ENCODE assay signal across 11 cellular contexts in genomic region chr2:231554327-231554726, GRCh38. TPM values are rescaled to one million over a fixed set of nuclear protein-coding genes. Genes with fewer than 3 reads are reported as not detected.
DNase-seq lines count a peak whose midpoint lies in the region; ATAC-seq and TF ChIP-seq lines count a peak whose summit lies in the region.
"Had no signal": no experiment of that assay in that cellular context is flagged by ENCODE, and none has a peak within 500 bp of the region (broad histone marks: within the 10 kb centered on the region; RNA-seq: fewer than 3 reads in every experiment).

No MANE protein-coding gene starts in this region.

- DNase-seq in activated CD4-positive, alpha-beta memory T cell treated with anti-CD3 and anti-CD28 coated beads, Interleukin-2, amount 10 ng/mL, durations not matched to agents 7 days and 5 days, result no peak
- no peak for DNase-seq in activated CD4-positive, alpha-beta memory T cell treated with anti-CD3 and anti-CD28 coated beads for 36 hours
- DNase-seq in central memory CD8-positive, alpha-beta T cell (ENCODE audit: low spot score in 2 of 2), result no peak
- DNase-seq in mucosa of descending colon (no peak), NCI-H2029 treated with DMSO at 0.1 percent for 48 hours (lab: John Stamatoyannopoulos, UW) (no peak), HuH-7.5 (ENCODE audit: low spot score) (no peak)
- DNase-seq: activated naive CD4-positive, alpha-beta T cell treated with anti-CD3 and anti-CD28 coated beads, Interleukin-2, amount 50 U/mL, for 16 hours; NCI-H524 had no signal

- CTCF ChIA-PET in activated CD4-positive, alpha-beta memory T cell treated with anti-CD3 and anti-CD28 coated beads, Interleukin-2, amount 10 ng/mL, durations not matched to agents 7 days and 5 days (lab: Charles Lee), result interaction anchor here (0.8 to 2.7 kb wide), 6 partner anchors 9 to 121 kb away, joined by 3 to 11 read pairs (median 9); partner anchors contain the start of gene NMUR1
- CTCF ChIA-PET in activated CD4-positive, alpha-beta memory T cell treated with anti-CD3 and anti-CD28 coated beads for 36 hours (lab: Charles Lee), result interaction anchor here (1.1 to 8.1 kb wide), 4 partner anchors 8 to 71 kb away, joined by 6 to 76 read pairs (median 12); partner anchors contain the start of gene NMUR1

- peaks cover 7% of the 10 kb centered on the region for H3K9me3 ChIP-seq in mucosa of descending colon

- no peak for ATAC-seq in central memory CD8-positive, alpha-beta T cell (replicated peaks; ENCODE audit: extremely low read depth, poor library complexity, severe bottlenecking)
- peak; percentile 48 for ATAC-seq in mucosa of descending colon
- no peak for ATAC-seq in GM19397 (IDR thresholded peaks at IDR 0.05; ENCODE audit: unreplicated experiment)

- peaks cover 39% of the 10 kb centered on the region for H3K4me1 Mint-ChIP-seq in activated CD4-positive, alpha-beta memory T cell treated with anti-CD3 and anti-CD28 coated beads, Interleukin-2, amount 10 ng/mL, durations not matched to agents 7 days and 5 days
- peaks cover 9% of the 10 kb centered on the region for H3K4me1 Mint-ChIP-seq in activated CD4-positive, alpha-beta memory T cell treated with anti-CD3 and anti-CD28 coated beads for 36 hours (ENCODE audit: low read depth)
- peaks cover 49% of the 10 kb centered on the region for H3K4me1 Mint-ChIP-seq in central memory CD8-positive, alpha-beta T cell

- H3K27ac Mint-ChIP-seq in activated CD4-positive, alpha-beta memory T cell treated with anti-CD3 and anti-CD28 coated beads, Interleukin-2, amount 10 ng/mL, durations not matched to agents 7 days and 5 days, result peak overlapping the region; percentile 61
- no peak overlapping the region for H3K27ac Mint-ChIP-seq in activated CD4-positive, alpha-beta memory T cell treated with anti-CD3 and anti-CD28 coated beads for 36 hours
- H3K27ac Mint-ChIP-seq in central memory CD8-positive, alpha-beta T cell (ENCODE audit: low read depth), result peak overlapping the region; percentile 89

- H3K9me3 Mint-ChIP-seq in activated CD4-positive, alpha-beta memory T cell treated with anti-CD3 and anti-CD28 coated beads, Interleukin-2, amount 10 ng/mL, durations not matched to agents 7 days and 5 days, result peaks cover 17% of the 10 kb centered on the region
- H3K9me3 Mint-ChIP-seq in activated CD4-positive, alpha-beta memory T cell treated with anti-CD3 and anti-CD28 coated beads for 36 hours, result peaks cover 13% of the 10 kb centered on the region
- H3K9me3 Mint-ChIP-seq in central memory CD8-positive, alpha-beta T cell, result peaks cover 12% of the 10 kb centered on the region

- H3K36me3 ChIP-seq in mucosa of descending colon (ENCODE audit: low read depth), result no peaks in the 10 kb centered on the region

- POLR2A ChIA-PET in activated CD4-positive, alpha-beta memory T cell treated with anti-CD3 and anti-CD28 coated beads, Interleukin-2, amount 10 ng/mL, durations not matched to agents 7 days and 5 days (lab: Charles Lee), result interaction anchor here (1.1 to 3.2 kb wide), 4 partner anchors 8 to 90 kb away, joined by 4 to 13 read pairs (median 6); partner anchors contain the start of gene NCL
- POLR2A ChIA-PET in activated CD4-positive, alpha-beta memory T cell treated with anti-CD3 and anti-CD28 coated beads for 36 hours (lab: Charles Lee), result no interaction called here

- peaks cover 10% of the 10 kb centered on the region for H3K27me3 Mint-ChIP-seq in activated CD4-positive, alpha-beta memory T cell treated with anti-CD3 and anti-CD28 coated beads, Interleukin-2, amount 10 ng/mL, durations not matched to agents 7 days and 5 days
- H3K27me3 Mint-ChIP-seq in activated CD4-positive, alpha-beta memory T cell treated with anti-CD3 and anti-CD28 coated beads for 36 hours, result no peaks in the 10 kb centered on the region
- H3K27me3 Mint-ChIP-seq in central memory CD8-positive, alpha-beta T cell, result no peaks in the 10 kb centered on the region

- intact Hi-C loops in activated CD4-positive, alpha-beta memory T cell treated with anti-CD3 and anti-CD28 coated beads for 36 hours (cut with micrococcal nuclease), result no loop called here
- intact Hi-C loops in mucosa of descending colon (cut with DNase I, micrococcal nuclease), result no loop called here

- H3K27ac ChIP-seq in temporal lobe (ENCODE audit: low read depth, low read length), result peak overlapping the region; percentile 27

- H3K4me3 ChIP-seq in mucosa of descending colon, result no peak overlapping the region

- peak overlapping the region; percentile 59 for H3K4me3 Mint-ChIP-seq in activated CD4-positive, alpha-beta memory T cell treated with anti-CD3 and anti-CD28 coated beads, Interleukin-2, amount 10 ng/mL, durations not matched to agents 7 days and 5 days
- H3K4me3 Mint-ChIP-seq in activated CD4-positive, alpha-beta memory T cell treated with anti-CD3 and anti-CD28 coated beads for 36 hours, result no peak overlapping the region
- peak overlapping the region; percentile 58 for H3K4me3 Mint-ChIP-seq in central memory CD8-positive, alpha-beta T cell

- H3K36me3 Mint-ChIP-seq in activated CD4-positive, alpha-beta memory T cell treated with anti-CD3 and anti-CD28 coated beads, Interleukin-2, amount 10 ng/mL, durations not matched to agents 7 days and 5 days (ENCODE audit: low read depth), result peaks cover 26% of the 10 kb centered on the region
- H3K36me3 Mint-ChIP-seq in activated CD4-positive, alpha-beta memory T cell treated with anti-CD3 and anti-CD28 coated beads for 36 hours, result peaks cover 9% of the 10 kb centered on the region
- peaks cover 6% of the 10 kb centered on the region for H3K36me3 Mint-ChIP-seq in central memory CD8-positive, alpha-beta T cell (ENCODE audit: insufficient read depth)

- TF ChIP-seq CTCF in mucosa of descending colon (IDR thresholded peaks at IDR 0.05), result no peak

- H3K4me1 ChIP-seq in mucosa of descending colon (ENCODE audit: low read depth), result peaks cover 5% of the 10 kb centered on the region

RNA-seq across cellular contexts. Expression of gene NMUR1, which starts 24.1 kb away (rescaled TPM):
- total RNA-seq in activated CD4-positive, alpha-beta memory T cell treated with anti-CD3 and anti-CD28 coated beads, Interleukin-2, amount 10 ng/mL, durations not matched to agents 7 days and 5 days, result 1 to 10 TPM; 3.4 to 3.9 TPM
- total RNA-seq in activated CD4-positive, alpha-beta memory T cell treated with anti-CD3 and anti-CD28 coated beads for 36 hours, result under 1 TPM in 1 of 2 experiments, not detected in 1; 0.07 TPM
- total RNA-seq in mucosa of descending colon, result 1 to 10 TPM in 1 of 3 donors, under 1 TPM in 2; 0.57 to 1.2 (median 0.87) TPM
- total RNA-seq in temporal lobe, result under 0.01 TPM
- total RNA-seq: myocyte had no signal

RNA-seq across cellular contexts. Expression of gene TEX44, which starts 38.3 kb away (rescaled TPM):
- not detected for total RNA-seq in activated CD4-positive, alpha-beta memory T cell treated with anti-CD3 and anti-CD28 coated beads, Interleukin-2, amount 10 ng/mL, durations not matched to agents 7 days and 5 days
- total RNA-seq in activated CD4-positive, alpha-beta memory T cell treated with anti-CD3 and anti-CD28 coated beads for 36 hours, result not detected
- total RNA-seq in mucosa of descending colon (not detected), temporal lobe (not detected)
- total RNA-seq: myocyte had no signal
